1 cellular context compared by ENCODE assay signal in genomic region chr12:48351022-48351708, GRCh38.
A peak's percentile ranks its signal among the peaks of the same experiment; 100 is the strongest.
TF ChIP-seq lines count a peak whose summit lies in the region.

No MANE protein-coding gene starts in this region.

TF ChIP-seq in HepG2, 621 proteins besides CTCF, POLR2A, EP300 and RAD21 (continued from another document and continues in another):
- TF ChIP-seq NPAS2 (CRISPR knock-in tag; IDR thresholded peaks at IDR 0.05; ENCODE audit: borderline replicate concordance) (no peak), CENPBD1 (CRISPR knock-in tag; IDR thresholded peaks at IDR 0.05; ENCODE audit: borderline replicate concordance, low read depth) (no peak), RNF2 (conservative IDR thresholded peaks at IDR 0.05; ENCODE audit: low read depth) (no peak), TIGD3 (CRISPR knock-in tag; IDR thresholded peaks at IDR 0.05; ENCODE audit: borderline replicate concordance) (no peak), HDAC1 (CRISPR knock-in tag; IDR thresholded peaks at IDR 0.05) (no peak), ZBTB37 (CRISPR knock-in tag; IDR thresholded peaks at IDR 0.05) (no peak), YY1 (IDR thresholded peaks at IDR 0.05; ENCODE audit: insufficient read depth, insufficient replicate concordance, low read depth, low read length) (no peak), WIZ (CRISPR knock-in tag; IDR thresholded peaks at IDR 0.05) (no peak), SRF (IDR thresholded peaks at IDR 0.05; ENCODE audit: low read depth, low read length) (no peak), HOXD1 (CRISPR knock-in tag; IDR thresholded peaks at IDR 0.05) (0 out of 2 replicates have a peak, but pooled peaks have one; percentile 51), CHCHD3 (CRISPR knock-in tag; IDR thresholded peaks at IDR 0.05) (no peak), RXRB (CRISPR knock-in tag; IDR thresholded peaks at IDR 0.05; ENCODE audit: borderline replicate concordance) (peak; percentile 17; the same call in 1 of the 2 replicates), ZNF773 (CRISPR knock-in tag; IDR thresholded peaks at IDR 0.05; ENCODE audit: borderline replicate concordance) (no peak), MYC (CRISPR knock-in tag; IDR thresholded peaks at IDR 0.05; ENCODE audit: borderline replicate concordance) (no peak), HOMEZ (CRISPR knock-in tag; IDR thresholded peaks at IDR 0.05; ENCODE audit: low read depth) (no peak), SAP130 (CRISPR knock-in tag; IDR thresholded peaks at IDR 0.05; ENCODE audit: low read depth) (no peak; the same call in 1 of the 2 replicates), RBAK (CRISPR knock-in tag; IDR thresholded peaks at IDR 0.05) (no peak), ZMYM2 (CRISPR knock-in tag; IDR thresholded peaks at IDR 0.05) (no peak), ZNF326 (CRISPR knock-in tag; IDR thresholded peaks at IDR 0.05; ENCODE audit: borderline replicate concordance) (no peak), PITX1 (CRISPR knock-in tag; IDR thresholded peaks at IDR 0.05) (no peak), ZNF33B (CRISPR knock-in tag; IDR thresholded peaks at IDR 0.05) (no peak), HNF4A (CRISPR knock-in tag; IDR thresholded peaks at IDR 0.05) (no peak), RARG (CRISPR knock-in tag; IDR thresholded peaks at IDR 0.05; ENCODE audit: low read depth) (no peak), ZNF543 (CRISPR knock-in tag; IDR thresholded peaks at IDR 0.05) (0 out of 2 replicates have a peak, but pooled peaks have one; percentile 40), ZNF317 (CRISPR knock-in tag; IDR thresholded peaks at IDR 0.05) (no peak), ZNF513 (CRISPR knock-in tag; conservative IDR thresholded peaks at IDR 0.05) (no peak), NCOA5 (CRISPR knock-in tag; IDR thresholded peaks at IDR 0.05) (no peak), SIN3A (IDR thresholded peaks at IDR 0.05; ENCODE audit: borderline replicate concordance, low read depth, low read length) (no peak), ZNF678 (CRISPR knock-in tag; IDR thresholded peaks at IDR 0.05) (no peak), SP5 (CRISPR knock-in tag; IDR thresholded peaks at IDR 0.05; ENCODE audit: borderline replicate concordance, low read depth) (no peak), STAT5B (CRISPR knock-in tag; IDR thresholded peaks at IDR 0.05) (no peak), THRA (CRISPR knock-in tag; IDR thresholded peaks at IDR 0.05; ENCODE audit: borderline replicate concordance) (peak; percentile 29; the same call in 1 of the 2 replicates), FIP1L1 (IDR thresholded peaks at IDR 0.05; ENCODE audit: borderline replicate concordance, insufficient read depth, low read depth, low read length) (no peak), CREBL2 (CRISPR knock-in tag; IDR thresholded peaks at IDR 0.05; ENCODE audit: borderline replicate concordance) (no peak), ZFP82 (CRISPR knock-in tag; IDR thresholded peaks at IDR 0.05; ENCODE audit: borderline replicate concordance) (no peak), ZSCAN12 (CRISPR knock-in tag; IDR thresholded peaks at IDR 0.05) (no peak), ZNF556 (CRISPR knock-in tag; IDR thresholded peaks at IDR 0.05; ENCODE audit: borderline replicate concordance) (no peak; the same call in 1 of the 2 replicates), ZNF407 (CRISPR knock-in tag; IDR thresholded peaks at IDR 0.05; ENCODE audit: not compliant biosample characterization) (no peak), CERS6 (CRISPR knock-in tag; IDR thresholded peaks at IDR 0.05) (no peak), CBFB (CRISPR knock-in tag; IDR thresholded peaks at IDR 0.05) (no peak), EED (CRISPR knock-in tag; IDR thresholded peaks at IDR 0.05) (no peak), XBP1 (CRISPR knock-in tag; IDR thresholded peaks at IDR 0.05) (no peak), TFDP1 (CRISPR knock-in tag; IDR thresholded peaks at IDR 0.05; ENCODE audit: borderline replicate concordance) (no peak), CBX5 (CRISPR knock-in tag; IDR thresholded peaks at IDR 0.05; ENCODE audit: borderline replicate concordance) (0 out of 2 replicates have a peak, but pooled peaks have one; percentile 27), ZNF20 (CRISPR knock-in tag; IDR thresholded peaks at IDR 0.05) (no peak)
